ENCODE assay signal across 24 cellular contexts in genomic region chr5:113194125-113194524, GRCh38.
"Had no signal": no experiment of that assay in that cellular context is flagged by ENCODE, and none has a peak within 500 bp of the region (broad histone marks: within the 10 kb centered on the region; RNA-seq: fewer than 3 reads in every experiment).

No MANE protein-coding gene starts in this region.

- H3K9ac ChIP-seq: KMS-11 had no signal

- H3K36me3 Mint-ChIP-seq: activated naive CD8-positive, alpha-beta T cell treated with anti-CD3 and anti-CD28 coated beads, Interleukin-2, amount 10 ng/mL, durations not matched to agents 7 days and 5 days had no signal

- H3K27me3 ChIP-seq: adrenal gland, MG63 had no signal

- H3K27me3 Mint-ChIP-seq: activated CD4-positive, alpha-beta T cell treated with anti-CD3 and anti-CD28 coated beads for 36 hours had no signal

- H3K27ac Mint-ChIP-seq: activated CD4-positive, alpha-beta T cell treated with anti-CD3 and anti-CD28 coated beads for 36 hours; activated CD8-positive, alpha-beta T cell treated with anti-CD3 and anti-CD28 coated beads, Interleukin-2, amount 10 ng/mL, durations not matched to agents 7 days and 5 days; activated naive CD8-positive, alpha-beta T cell treated with anti-CD3 and anti-CD28 coated beads, Interleukin-2, amount 10 ng/mL, durations not matched to agents 7 days and 5 days had no signal

- ATAC-seq: activated CD4-positive, alpha-beta T cell treated with anti-CD3 and anti-CD28 coated beads for 36 hours; activated CD8-positive, alpha-beta T cell treated with anti-CD3 and anti-CD28 coated beads, Interleukin-2, amount 10 ng/mL, durations not matched to agents 7 days and 5 days; PC-3 had no signal

- H3K4me3 Mint-ChIP-seq: activated CD4-positive, alpha-beta T cell treated with anti-CD3 and anti-CD28 coated beads for 36 hours; activated CD8-positive, alpha-beta T cell treated with anti-CD3 and anti-CD28 coated beads, Interleukin-2, amount 10 ng/mL, durations not matched to agents 7 days and 5 days; activated naive CD8-positive, alpha-beta T cell treated with anti-CD3 and anti-CD28 coated beads, Interleukin-2, amount 10 ng/mL, durations not matched to agents 7 days and 5 days had no signal

- H3K4me1 Mint-ChIP-seq: activated CD4-positive, alpha-beta T cell treated with anti-CD3 and anti-CD28 coated beads for 36 hours had no signal

- H3K27ac ChIP-seq: adrenal gland, KMS-11, SK-N-MC, WERI-Rb-1 had no signal

- H3K36me3 ChIP-seq: adrenal gland, MG63 had no signal

- H3K9me3 ChIP-seq: adrenal gland had no signal

- H3K4me3 ChIP-seq: adrenal gland, MG63, SK-N-MC had no signal

- H3K4me2 ChIP-seq: KMS-11 had no signal

- DNase-seq: activated CD4-positive, alpha-beta T cell treated with anti-CD3 and anti-CD28 coated beads for 36 hours; activated CD4-positive, alpha-beta T cell treated with anti-CD3 and anti-CD28 coated beads, Interleukin-2, amount 50 U/mL, for 4 hours; activated CD8-positive, alpha-beta memory T cell treated with anti-CD3 and anti-CD28 coated beads, Interleukin-2, amount 50 U/mL, for 48 hours; activated CD8-positive, alpha-beta T cell treated with anti-CD3 and anti-CD28 coated beads, Interleukin-2, amount 10 ng/mL, durations not matched to agents 7 days and 5 days; activated naive CD4-positive, alpha-beta T cell treated with anti-CD3 and anti-CD28 coated beads, Interleukin-2, amount 50 U/mL, for 16 hours; activated naive CD8-positive, alpha-beta T cell treated with anti-CD3 and anti-CD28 coated beads, Interleukin-2, amount 10 ng/mL, durations not matched to agents 7 days and 5 days; activated T-cell treated with anti-CD3 and anti-CD28 coated beads, Interleukin-2, amount 50 U/mL, for 1 hour; adrenal gland; aorta; central memory CD4-positive, alpha-beta T cell; MG63; NCI-H1105; NCI-H1436; NCI-H1694 treated with DMSO at 0.1 percent for 48 hours; NCI-H2081; NCI-H510A treated with DMSO at 0.1 percent for 48 hours; NCI-H69; NK-92 treated with Interleukin-12 subunit alpha and Interleukin-12 subunit beta, amount 100 ng/mL, for 24 hours; PC-3; SHP77 treated with DMSO at 0.1 percent for 48 hours; T-helper 1 cell; WERI-Rb-1 had no signal

- H3K9me3 Mint-ChIP-seq: activated naive CD8-positive, alpha-beta T cell treated with anti-CD3 and anti-CD28 coated beads, Interleukin-2, amount 10 ng/mL, durations not matched to agents 7 days and 5 days had no signal
